Comparison of ENCODE assay signal across 2 cellular contexts in the genomic region with DNA sequence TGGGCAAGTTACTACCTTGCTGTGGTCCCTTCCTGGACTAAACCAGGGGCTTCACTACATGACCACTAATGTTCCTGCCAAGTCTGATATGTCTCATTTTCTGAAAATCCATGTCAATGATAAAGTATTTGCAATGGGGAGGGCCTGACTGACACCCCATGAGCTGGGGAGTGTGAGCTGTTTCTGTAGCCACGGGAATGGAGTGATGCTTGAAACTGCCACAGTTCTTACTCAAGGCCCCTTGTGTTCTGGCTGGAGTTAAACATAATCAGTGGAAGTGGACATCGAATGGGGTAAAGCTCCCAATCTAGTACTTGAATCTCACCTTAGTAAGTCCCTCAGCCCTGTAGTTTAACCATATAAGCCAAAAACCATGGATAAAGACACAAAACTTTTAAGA.
TF ChIP-seq lines count a peak whose summit lies in the region.

No MANE protein-coding gene starts in this region.

TF ChIP-seq in HepG2, 621 proteins besides CTCF, POLR2A, EP300 and RAD21:
- TF ChIP-seq ZNF558 (CRISPR knock-in tag; IDR thresholded peaks at IDR 0.05; ENCODE audit: borderline replicate concordance), result 0 out of 2 replicates have a peak, but pooled peaks have one; percentile 36
- TF ChIP-seq, protein P1, sequence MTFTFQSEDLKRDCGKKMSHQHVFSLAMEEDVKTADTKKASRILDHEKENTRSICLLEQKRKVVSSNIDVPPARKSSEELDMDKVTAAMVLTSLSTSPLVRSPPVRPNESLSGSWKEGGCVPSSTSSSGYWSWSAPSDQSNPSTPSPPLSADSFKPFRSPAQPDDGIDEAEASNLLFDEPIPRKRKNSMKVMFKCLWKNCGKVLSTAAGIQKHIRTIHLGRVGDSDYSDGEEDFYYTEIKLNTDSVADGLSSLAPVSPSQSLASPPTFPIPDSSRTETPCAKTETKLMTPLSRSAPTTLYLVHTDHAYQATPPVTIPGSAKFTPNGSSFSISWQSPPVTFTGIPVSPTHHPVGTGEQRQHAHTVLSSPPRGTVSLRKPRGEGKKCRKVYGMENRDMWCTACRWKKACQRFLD (CRISPR knock-in tag; IDR thresholded peaks at IDR 0.05; ENCODE audit: borderline replicate concordance), result no peak
- TF ChIP-seq, protein P2, sequence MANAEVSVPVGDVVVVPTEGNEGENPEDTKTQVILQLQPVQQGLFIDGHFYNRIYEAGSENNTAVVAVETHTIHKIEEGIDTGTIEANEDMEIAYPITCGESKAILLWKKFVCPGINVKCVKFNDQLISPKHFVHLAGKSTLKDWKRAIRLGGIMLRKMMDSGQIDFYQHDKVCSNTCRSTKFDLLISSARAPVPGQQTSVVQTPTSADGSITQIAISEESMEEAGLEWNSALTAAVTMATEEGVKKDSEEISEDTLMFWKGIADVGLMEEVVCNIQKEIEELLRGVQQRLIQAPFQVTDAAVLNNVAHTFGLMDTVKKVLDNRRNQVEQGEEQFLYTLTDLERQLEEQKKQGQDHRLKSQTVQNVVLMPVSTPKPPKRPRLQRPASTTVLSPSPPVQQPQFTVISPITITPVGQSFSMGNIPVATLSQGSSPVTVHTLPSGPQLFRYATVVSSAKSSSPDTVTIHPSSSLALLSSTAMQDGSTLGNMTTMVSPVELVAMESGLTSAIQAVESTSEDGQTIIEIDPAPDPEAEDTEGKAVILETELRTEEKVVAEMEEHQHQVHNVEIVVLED (CRISPR knock-in tag; IDR thresholded peaks at IDR 0.05; ENCODE audit: borderline replicate concordance), result no peak
- TF ChIP-seq GFI1 (CRISPR knock-in tag; IDR thresholded peaks at IDR 0.05; ENCODE audit: borderline replicate concordance), result no peak
- TF ChIP-seq SKI (IDR thresholded peaks at IDR 0.05; ENCODE audit: partially characterized antibody), result no peak
TF ChIP-seq in HepG2: peak in this region for 1.

TF ChIP-seq in GM12878, 131 proteins besides CTCF, POLR2A, EP300 and RAD21:
- TF ChIP-seq, protein P3, sequence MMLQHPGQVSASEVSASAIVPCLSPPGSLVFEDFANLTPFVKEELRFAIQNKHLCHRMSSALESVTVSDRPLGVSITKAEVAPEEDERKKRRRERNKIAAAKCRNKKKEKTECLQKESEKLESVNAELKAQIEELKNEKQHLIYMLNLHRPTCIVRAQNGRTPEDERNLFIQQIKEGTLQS (IDR thresholded peaks at IDR 0.05; ENCODE audit: borderline replicate concordance, extremely low read depth, low read depth, low read length), result no peak
- TF ChIP-seq NFIC (IDR thresholded peaks at IDR 0.05; ENCODE audit: low read depth, low read length), result no peak
- no peak for TF ChIP-seq GATAD2B (conservative IDR thresholded peaks at IDR 0.05; ENCODE audit: low read depth)
- no peak for TF ChIP-seq PML (IDR thresholded peaks at IDR 0.05; ENCODE audit: low read length)
- no peak for TF ChIP-seq ZNF384 (IDR thresholded peaks at IDR 0.05; ENCODE audit: borderline replicate concordance, low read depth, low read length)
- no peak for TF ChIP-seq TCF3 (IDR thresholded peaks at IDR 0.05; ENCODE audit: borderline replicate concordance, insufficient read depth, low read depth, low read length)
- TF ChIP-seq YBX1 (IDR thresholded peaks at IDR 0.05), result no peak
- TF ChIP-seq NR2C1 (IDR thresholded peaks at IDR 0.05), result no peak
- no peak for TF ChIP-seq KDM1A (IDR thresholded peaks at IDR 0.05; ENCODE audit: borderline replicate concordance)
- TF ChIP-seq MXI1 (IDR thresholded peaks at IDR 0.05; ENCODE audit: low read depth, low read length), result no peak
- no peak for TF ChIP-seq ZNF207 (IDR thresholded peaks at IDR 0.05; ENCODE audit: borderline replicate concordance)
- TF ChIP-seq KLF5 (IDR thresholded peaks at IDR 0.05; ENCODE audit: partially characterized antibody), result no peak
- TF ChIP-seq, protein P4, sequence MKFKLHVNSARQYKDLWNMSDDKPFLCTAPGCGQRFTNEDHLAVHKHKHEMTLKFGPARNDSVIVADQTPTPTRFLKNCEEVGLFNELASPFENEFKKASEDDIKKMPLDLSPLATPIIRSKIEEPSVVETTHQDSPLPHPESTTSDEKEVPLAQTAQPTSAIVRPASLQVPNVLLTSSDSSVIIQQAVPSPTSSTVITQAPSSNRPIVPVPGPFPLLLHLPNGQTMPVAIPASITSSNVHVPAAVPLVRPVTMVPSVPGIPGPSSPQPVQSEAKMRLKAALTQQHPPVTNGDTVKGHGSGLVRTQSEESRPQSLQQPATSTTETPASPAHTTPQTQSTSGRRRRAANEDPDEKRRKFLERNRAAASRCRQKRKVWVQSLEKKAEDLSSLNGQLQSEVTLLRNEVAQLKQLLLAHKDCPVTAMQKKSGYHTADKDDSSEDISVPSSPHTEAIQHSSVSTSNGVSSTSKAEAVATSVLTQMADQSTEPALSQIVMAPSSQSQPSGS (IDR thresholded peaks at IDR 0.05; ENCODE audit: low read length), result no peak
TF ChIP-seq in GM12878: peak in this region for 0.
